22 cellular contexts compared by ENCODE assay signal in genomic region chr10:60006046-60006445, GRCh38.
DNase-seq lines count a peak whose midpoint lies in the region; ATAC-seq and TF ChIP-seq lines count a peak whose summit lies in the region.
"Had no signal": no experiment of that assay in that cellular context is flagged by ENCODE, and none has a peak within 500 bp of the region (broad histone marks: within the 10 kb centered on the region; RNA-seq: fewer than 3 reads in every experiment).

No MANE protein-coding gene starts in this region.

- no peaks in the 10 kb centered on the region for H3K4me1 ChIP-seq in mucosa of descending colon (ENCODE audit: low read depth)
- H3K4me1 ChIP-seq in naive thymus-derived CD4-positive, alpha-beta T cell (ENCODE audit: control insufficient read depth in 2 of 2, insufficient read depth in 2 of 2, low read length in 2 of 2): no peaks in the 10 kb centered on the region

- H3K4me3 ChIP-seq in fibroblast of the aortic adventitia (ENCODE audit: low read depth, low read length) (no peak overlapping the region), mucosa of descending colon (no peak overlapping the region)
- H3K4me3 ChIP-seq in naive thymus-derived CD4-positive, alpha-beta T cell (ENCODE audit: low read length): no peak overlapping the region
- H3K4me3 ChIP-seq: GM23338 had no signal

- peaks cover 0 to 3% (median 0%) of the 10 kb centered on the region in 5 donors for H3K36me3 Mint-ChIP-seq in naive thymus-derived CD4-positive, alpha-beta T cell
- H3K36me3 Mint-ChIP-seq: CD4-positive, CD25-positive, alpha-beta regulatory T cell had no signal

- H3K27ac Mint-ChIP-seq in naive thymus-derived CD4-positive, alpha-beta T cell: no peak overlapping the region
- H3K27ac Mint-ChIP-seq: CD4-positive, CD25-positive, alpha-beta regulatory T cell; GM23338 had no signal

- H3K36me3 ChIP-seq in mucosa of descending colon (ENCODE audit: low read depth): no peaks in the 10 kb centered on the region
- no peaks in the 10 kb centered on the region for H3K36me3 ChIP-seq in naive thymus-derived CD4-positive, alpha-beta T cell (ENCODE audit: control insufficient read depth in 2 of 3, insufficient read depth in 3 of 3, low read length in 3 of 3)

- DNase-seq in M059J (ENCODE audit: low read depth) (peak; percentile 8), astrocyte of the hippocampus (ENCODE audit: low read depth, low spot score) (peak; percentile 59), fibroblast of the aortic adventitia (ENCODE audit: low read depth) (peak; percentile 13), mucosa of descending colon (no peak), NCI-H526 (lab: John Stamatoyannopoulos, UW) (no peak)
- DNase-seq in naive thymus-derived CD4-positive, alpha-beta T cell: no peak
- DNase-seq: CD4-positive, CD25-positive, alpha-beta regulatory T cell; COR-L47; DMS 273 treated with DMSO at 0.1 percent for 48 hours; DMS79 treated with DMSO at 0.1 percent for 48 hours; IMR-90; NCI-H1694; NCI-H2081; NCI-H2171; NCI-H446; NCI-H526 treated with DMSO at 0.1 percent for 48 hours; OCI-M1; Right ventricle myocardium superior had no signal

- H3K9me3 Mint-ChIP-seq in naive thymus-derived CD4-positive, alpha-beta T cell: peaks cover 0 to 1% (median 0%) of the 10 kb centered on the region in 11 donors
- H3K9me3 Mint-ChIP-seq: GM23338 had no signal

- peaks cover 0 to 4% (median 0%) of the 10 kb centered on the region in 5 donors for H3K27me3 Mint-ChIP-seq in naive thymus-derived CD4-positive, alpha-beta T cell

- no peaks in the 10 kb centered on the region for H3K9me3 ChIP-seq in mucosa of descending colon
- no peaks in the 10 kb centered on the region for H3K9me3 ChIP-seq in naive thymus-derived CD4-positive, alpha-beta T cell (ENCODE audit: control insufficient read depth in 2 of 3, low read length in 3 of 3)

- ATAC-seq in mucosa of descending colon (no peak), GM21423 (IDR thresholded peaks at IDR 0.05; ENCODE audit: unreplicated experiment) (no peak)
- no peak for ATAC-seq in naive thymus-derived CD4-positive, alpha-beta T cell
- ATAC-seq: GM23338, HCT116 had no signal

- H3K4me1 Mint-ChIP-seq in naive thymus-derived CD4-positive, alpha-beta T cell: peaks cover 0 to 5% (median 0%) of the 10 kb centered on the region in 7 donors

- no peak for TF ChIP-seq CTCF in fibroblast of the aortic adventitia (IDR thresholded peaks at IDR 0.05; ENCODE audit: insufficient read depth, low read length)
- no peak for TF ChIP-seq CTCF in mucosa of descending colon (IDR thresholded peaks at IDR 0.05)

- no peak overlapping the region for H3K27ac ChIP-seq in naive thymus-derived CD4-positive, alpha-beta T cell (ENCODE audit: low read depth, low read length)
- H3K27ac ChIP-seq: KMS-11 had no signal

- POLR2A ChIA-PET in naive thymus-derived CD4-positive, alpha-beta T cell (lab: Charles Lee): no interaction called here

- intact Hi-C loops in mucosa of descending colon (cut with DNase I, micrococcal nuclease): no loop called here
- intact Hi-C loops in naive thymus-derived CD4-positive, alpha-beta T cell (cut with micrococcal nuclease): no loop called here

- no peak overlapping the region for H3K4me3 Mint-ChIP-seq in naive thymus-derived CD4-positive, alpha-beta T cell
- H3K4me3 Mint-ChIP-seq: CD4-positive, CD25-positive, alpha-beta regulatory T cell; GM23338 had no signal

- H3K27me3 ChIP-seq in naive thymus-derived CD4-positive, alpha-beta T cell (ENCODE audit: control insufficient read depth in 2 of 2, insufficient read depth in 2 of 2, low read length in 2 of 2): no peaks in the 10 kb centered on the region

- CTCF ChIA-PET in naive thymus-derived CD4-positive, alpha-beta T cell (lab: Charles Lee): interaction anchor here (0.6 kb wide), 1 partner anchor 373 kb away, joined by 3 read pairs; no protein-coding TSS in a partner anchor

Comparison
In these comparisons a context has a peak if more than half of its experiments do, and no peak if none do; other contexts are left out.
1. DNase-seq: peak in M059J (single experiment), astrocyte of the hippocampus (single experiment) and fibroblast of the aortic adventitia (single experiment); none in mucosa of descending colon (0 of 3), naive thymus-derived CD4-positive, alpha-beta T cell (0 of 9) and NCI-H526 (0 of 2).